In the genomic region with DNA sequence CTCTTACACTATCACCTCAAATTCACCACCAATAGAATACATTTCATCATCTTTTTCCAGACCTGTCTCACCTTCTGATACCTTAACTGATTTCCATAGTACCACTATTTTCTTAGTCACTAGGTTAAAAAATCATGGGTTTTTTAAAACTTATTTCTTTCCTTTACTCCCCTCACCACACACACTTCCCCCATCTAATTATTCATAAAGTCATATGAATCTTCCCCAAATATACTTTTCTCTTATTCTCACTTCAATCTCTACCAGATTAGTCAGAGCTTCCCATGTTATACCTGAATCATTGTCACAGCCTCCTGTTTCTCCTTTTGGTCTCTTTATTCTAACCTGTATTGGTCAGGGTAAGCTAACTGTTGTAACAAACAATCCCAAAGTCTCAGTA, we compare ENCODE assay signal across 23 cellular contexts.
DNase-seq lines count a peak whose midpoint lies in the region; ATAC-seq and TF ChIP-seq lines count a peak whose summit lies in the region.
"Had no signal": no experiment of that assay in that cellular context is flagged by ENCODE, and none has a peak within 500 bp of the region (broad histone marks: within the 10 kb centered on the region; RNA-seq: fewer than 3 reads in every experiment).

No MANE protein-coding gene starts in this region.

- intact Hi-C loops in activated CD8-positive, alpha-beta T cell treated with anti-CD3 and anti-CD28 coated beads for 36 hours (cut with micrococcal nuclease) = no loop called here

- H3K36me3 Mint-ChIP-seq in activated CD8-positive, alpha-beta T cell treated with anti-CD3 and anti-CD28 coated beads for 36 hours (ENCODE audit: low read depth) = no peaks in the 10 kb centered on the region
- H3K36me3 Mint-ChIP-seq in activated CD8-positive, alpha-beta T cell treated with anti-CD3 and anti-CD28 coated beads, Interleukin-2, amount 10 ng/mL, durations not matched to agents 7 days and 5 days (ENCODE audit: low read depth) = no peaks in the 10 kb centered on the region
- no peaks in the 10 kb centered on the region for H3K36me3 Mint-ChIP-seq in activated naive CD8-positive, alpha-beta T cell treated with anti-CD3 and anti-CD28 coated beads, Interleukin-2, amount 50 U/mL, for 24 hours (ENCODE audit: low read depth)
- H3K36me3 Mint-ChIP-seq in activated naive CD8-positive, alpha-beta T cell treated with anti-CD3 and anti-CD28 coated beads for 36 hours = peaks cover 1% of the 10 kb centered on the region
- H3K36me3 Mint-ChIP-seq: CD14-positive monocyte; CD4-positive, alpha-beta memory T cell; CD4-positive, CD25-positive, alpha-beta regulatory T cell; CD8-positive, alpha-beta memory T cell had no signal

- peak; percentile 49 for ATAC-seq in activated CD8-positive, alpha-beta T cell treated with anti-CD3 and anti-CD28 coated beads for 36 hours
- ATAC-seq in activated CD8-positive, alpha-beta T cell treated with anti-CD3 and anti-CD28 coated beads, Interleukin-2, amount 10 ng/mL, durations not matched to agents 7 days and 5 days = no peak
- peak; percentile 57 for ATAC-seq in activated naive CD8-positive, alpha-beta T cell treated with anti-CD3 and anti-CD28 coated beads, Interleukin-2, amount 50 U/mL, for 24 hours
- peak; percentile 46 for ATAC-seq in stimulated activated naive CD8-positive, alpha-beta T cell treated with anti-CD3 and anti-CD28 coated beads, Interleukin-15, Interleukin-2, amounts not matched to agents 100 U/mL and 50 U/mL, for 24 hours
- no peak for ATAC-seq in HG03139 (IDR thresholded peaks at IDR 0.05; ENCODE audit: unreplicated experiment)

- H3K4me3 Mint-ChIP-seq in activated CD8-positive, alpha-beta T cell treated with anti-CD3 and anti-CD28 coated beads for 36 hours = no peak overlapping the region
- no peak overlapping the region for H3K4me3 Mint-ChIP-seq in activated CD8-positive, alpha-beta T cell treated with anti-CD3 and anti-CD28 coated beads, Interleukin-2, amount 10 ng/mL, durations not matched to agents 7 days and 5 days
- no peak overlapping the region for H3K4me3 Mint-ChIP-seq in activated naive CD8-positive, alpha-beta T cell treated with anti-CD3 and anti-CD28 coated beads, Interleukin-2, amount 50 U/mL, for 24 hours
- no peak overlapping the region for H3K4me3 Mint-ChIP-seq in activated naive CD8-positive, alpha-beta T cell treated with anti-CD3 and anti-CD28 coated beads for 36 hours
- H3K4me3 Mint-ChIP-seq: CD14-positive monocyte; CD4-positive, alpha-beta memory T cell; CD4-positive, CD25-positive, alpha-beta regulatory T cell; CD8-positive, alpha-beta memory T cell had no signal

- H3K27ac Mint-ChIP-seq in activated CD8-positive, alpha-beta T cell treated with anti-CD3 and anti-CD28 coated beads for 36 hours = no peak overlapping the region
- H3K27ac Mint-ChIP-seq in activated CD8-positive, alpha-beta T cell treated with anti-CD3 and anti-CD28 coated beads, Interleukin-2, amount 10 ng/mL, durations not matched to agents 7 days and 5 days = no peak overlapping the region
- no peak overlapping the region for H3K27ac Mint-ChIP-seq in activated naive CD8-positive, alpha-beta T cell treated with anti-CD3 and anti-CD28 coated beads, Interleukin-2, amount 50 U/mL, for 24 hours
- H3K27ac Mint-ChIP-seq in activated naive CD8-positive, alpha-beta T cell treated with anti-CD3 and anti-CD28 coated beads for 36 hours = no peak overlapping the region
- H3K27ac Mint-ChIP-seq: CD14-positive monocyte; CD4-positive, alpha-beta memory T cell; CD4-positive, CD25-positive, alpha-beta regulatory T cell; CD8-positive, alpha-beta memory T cell had no signal

- no peaks in the 10 kb centered on the region for H3K27me3 Mint-ChIP-seq in activated CD8-positive, alpha-beta T cell treated with anti-CD3 and anti-CD28 coated beads for 36 hours
- H3K27me3 Mint-ChIP-seq in activated CD8-positive, alpha-beta T cell treated with anti-CD3 and anti-CD28 coated beads, Interleukin-2, amount 10 ng/mL, durations not matched to agents 7 days and 5 days (ENCODE audit: low read depth) = no peaks in the 10 kb centered on the region
- no peaks in the 10 kb centered on the region for H3K27me3 Mint-ChIP-seq in activated naive CD8-positive, alpha-beta T cell treated with anti-CD3 and anti-CD28 coated beads, Interleukin-2, amount 50 U/mL, for 24 hours
- no peaks in the 10 kb centered on the region for H3K27me3 Mint-ChIP-seq in activated naive CD8-positive, alpha-beta T cell treated with anti-CD3 and anti-CD28 coated beads for 36 hours
- H3K27me3 Mint-ChIP-seq: CD4-positive, CD25-positive, alpha-beta regulatory T cell; CD8-positive, alpha-beta memory T cell had no signal

- TF ChIP-seq CTCF in activated CD8-positive, alpha-beta T cell treated with anti-CD3 and anti-CD28 coated beads for 36 hours (IDR thresholded peaks at IDR 0.05) = no peak

- CTCF ChIA-PET in activated CD8-positive, alpha-beta T cell treated with anti-CD3 and anti-CD28 coated beads for 36 hours (lab: Charles Lee) = no interaction called here
- CTCF ChIA-PET in activated CD8-positive, alpha-beta T cell treated with anti-CD3 and anti-CD28 coated beads, Interleukin-2, amount 10 ng/mL, durations not matched to agents 7 days and 5 days (lab: Charles Lee) = no interaction called here

- peaks cover 7% of the 10 kb centered on the region for H3K9me3 Mint-ChIP-seq in activated CD8-positive, alpha-beta T cell treated with anti-CD3 and anti-CD28 coated beads for 36 hours
- peaks cover 4% of the 10 kb centered on the region for H3K9me3 Mint-ChIP-seq in activated CD8-positive, alpha-beta T cell treated with anti-CD3 and anti-CD28 coated beads, Interleukin-2, amount 10 ng/mL, durations not matched to agents 7 days and 5 days (ENCODE audit: insufficient read depth)
- peaks cover 9% of the 10 kb centered on the region for H3K9me3 Mint-ChIP-seq in activated naive CD8-positive, alpha-beta T cell treated with anti-CD3 and anti-CD28 coated beads, Interleukin-2, amount 50 U/mL, for 24 hours
- H3K9me3 Mint-ChIP-seq in activated naive CD8-positive, alpha-beta T cell treated with anti-CD3 and anti-CD28 coated beads for 36 hours = peaks cover 8% of the 10 kb centered on the region

- H3K4me1 Mint-ChIP-seq in activated CD8-positive, alpha-beta T cell treated with anti-CD3 and anti-CD28 coated beads for 36 hours (ENCODE audit: low read depth) = peaks cover 3% of the 10 kb centered on the region
- no peaks in the 10 kb centered on the region for H3K4me1 Mint-ChIP-seq in activated CD8-positive, alpha-beta T cell treated with anti-CD3 and anti-CD28 coated beads, Interleukin-2, amount 10 ng/mL, durations not matched to agents 7 days and 5 days (ENCODE audit: low read depth)
- peaks cover 9% of the 10 kb centered on the region for H3K4me1 Mint-ChIP-seq in activated naive CD8-positive, alpha-beta T cell treated with anti-CD3 and anti-CD28 coated beads, Interleukin-2, amount 50 U/mL, for 24 hours
- H3K4me1 Mint-ChIP-seq in activated naive CD8-positive, alpha-beta T cell treated with anti-CD3 and anti-CD28 coated beads for 36 hours = peaks cover 4% of the 10 kb centered on the region
- H3K4me1 Mint-ChIP-seq: CD14-positive monocyte; CD4-positive, alpha-beta memory T cell; CD4-positive, CD25-positive, alpha-beta regulatory T cell; CD8-positive, alpha-beta memory T cell had no signal

- POLR2A ChIA-PET in activated CD8-positive, alpha-beta T cell treated with anti-CD3 and anti-CD28 coated beads for 36 hours (lab: Charles Lee) = no interaction called here
- POLR2A ChIA-PET in activated CD8-positive, alpha-beta T cell treated with anti-CD3 and anti-CD28 coated beads, Interleukin-2, amount 10 ng/mL, durations not matched to agents 7 days and 5 days (lab: Charles Lee) = no interaction called here

- no peak for DNase-seq in activated CD8-positive, alpha-beta T cell treated with anti-CD3 and anti-CD28 coated beads for 36 hours
- no peak for DNase-seq in activated CD8-positive, alpha-beta T cell treated with anti-CD3 and anti-CD28 coated beads, Interleukin-2, amount 10 ng/mL, durations not matched to agents 7 days and 5 days
- no peak for DNase-seq in activated naive CD8-positive, alpha-beta T cell treated with anti-CD3 and anti-CD28 coated beads, Interleukin-2, amount 50 U/mL, for 24 hours
- no peak for DNase-seq in activated naive CD8-positive, alpha-beta T cell treated with anti-CD3 and anti-CD28 coated beads for 36 hours
- DNase-seq in stimulated activated naive CD8-positive, alpha-beta T cell treated with anti-CD3 and anti-CD28 coated beads, Interleukin-15, Interleukin-2, amounts not matched to agents 100 U/mL and 50 U/mL, for 24 hours = no peak
- no peak for DNase-seq in NCI-H1105 treated with DMSO at 0.1 percent for 48 hours (lab: John Stamatoyannopoulos, UW)
- DNase-seq: 8988T; ACHN; BE2C; C1 segment of cervical spinal cord; CD4-positive, alpha-beta memory T cell; CD4-positive, CD25-positive, alpha-beta regulatory T cell; CD8-positive, alpha-beta memory T cell; COR-L47; DMS 273 treated with DMSO at 0.1 percent for 48 hours; DMS153; DMS53; DMS79; DND-41; EL; GDM1 had no signal

Comparison
In these comparisons a context has a peak if more than half of its experiments do, and no peak if none do; other contexts are left out.
1. ATAC-seq: peak in activated CD8-positive, alpha-beta T cell treated with anti-CD3 and anti-CD28 coated beads for 36 hours (single experiment), activated naive CD8-positive, alpha-beta T cell treated with anti-CD3 and anti-CD28 coated beads, Interleukin-2, amount 50 U/mL, for 24 hours (single experiment) and stimulated activated naive CD8-positive, alpha-beta T cell treated with anti-CD3 and anti-CD28 coated beads, Interleukin-15, Interleukin-2, amounts not matched to agents 100 U/mL and 50 U/mL, for 24 hours (single experiment); none in activated CD8-positive, alpha-beta T cell treated with anti-CD3 and anti-CD28 coated beads, Interleukin-2, amount 10 ng/mL, durations not matched to agents 7 days and 5 days (single experiment) and HG03139 (single experiment).